In the genomic region with DNA sequence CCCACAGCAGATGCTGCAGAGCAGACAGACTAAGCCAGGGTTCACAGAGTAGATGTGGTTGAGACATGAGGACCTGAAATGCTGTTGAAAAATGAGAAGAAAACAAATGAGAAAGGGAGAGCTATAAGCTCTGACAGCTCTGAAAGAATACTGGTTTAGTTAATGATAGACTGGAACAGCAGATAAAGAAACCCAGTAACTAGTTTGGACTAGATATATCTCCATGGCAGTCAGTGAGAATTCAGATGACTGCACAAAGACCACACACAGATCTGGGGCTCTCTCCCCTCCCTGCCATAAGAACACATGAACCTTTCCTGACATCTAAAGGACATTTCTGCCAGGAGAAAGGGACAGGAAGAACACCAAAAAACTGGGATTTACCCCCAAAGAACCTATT, we compare ENCODE assay signal across 28 cellular contexts. TPM values are rescaled to one million over a fixed set of nuclear protein-coding genes. Genes with fewer than 3 reads are reported as not detected.
A peak's percentile ranks its signal among the peaks of the same experiment; 100 is the strongest.
DNase-seq lines count a peak whose midpoint lies in the region; ATAC-seq and TF ChIP-seq lines count a peak whose summit lies in the region.
"Had no signal": no experiment of that assay in that cellular context is flagged by ENCODE, and none has a peak within 500 bp of the region (broad histone marks: within the 10 kb centered on the region; RNA-seq: fewer than 3 reads in every experiment).

No MANE protein-coding gene starts in this region.

- H3K4me3 ChIP-seq in CD4-positive, CD25-positive, alpha-beta regulatory T cell (ENCODE audit: low read depth, low read length), result no peak overlapping the region
- H3K4me3 ChIP-seq: GM23248, SJSA1 had no signal

- H3K36me3 ChIP-seq in CD4-positive, CD25-positive, alpha-beta regulatory T cell (ENCODE audit: control insufficient read depth, insufficient read depth, low read length), result no peaks in the 10 kb centered on the region
- H3K36me3 ChIP-seq: BE2C, SJSA1 had no signal

- H3K4me3 Mint-ChIP-seq in CD4-positive, CD25-positive, alpha-beta regulatory T cell, result no peak overlapping the region
- H3K4me3 Mint-ChIP-seq in glutamatergic neuron (ENCODE audit: unreplicated experiment), result no peak overlapping the region
- H3K4me3 Mint-ChIP-seq: CD14-positive monocyte, H9, HFFc6, T-cell had no signal

- DNase-seq in DMS53 (lab: John Stamatoyannopoulos, UW) (peak; percentile 8), DMS53 treated with DMSO at 0.1 percent for 48 hours (lab: John Stamatoyannopoulos, UW; ENCODE audit: unreplicated experiment) (no peak), NCI-H69 (lab: John Stamatoyannopoulos, UW) (peak; percentile 71), glutamatergic neuron (no peak), mucosa of gallbladder (ENCODE audit: low spot score) (no peak)
- DNase-seq in CD4-positive, CD25-positive, alpha-beta regulatory T cell, result no peak
- no peak for DNase-seq in effector CD4-positive, alpha-beta T cell
- DNase-seq: 8988T, ACHN, BE2C, DMS79, GF-D8, GM23248, H9, HFFc6, Kasumi-1, MV-4-11, NCI-H1694, NCI-H2029 treated with DMSO at 0.1 percent for 48 hours, PC-3, T-cell had no signal

- no peak overlapping the region for H3K27ac ChIP-seq in CD4-positive, CD25-positive, alpha-beta regulatory T cell (ENCODE audit: insufficient read depth, low read length, poor library complexity, severe bottlenecking)
- H3K27ac ChIP-seq: GM23248, SJSA1 had no signal

- H3K4me1 ChIP-seq in CD4-positive, CD25-positive, alpha-beta regulatory T cell (ENCODE audit: control insufficient read depth, insufficient read depth, low read length, poor library complexity, severe bottlenecking), result no peaks in the 10 kb centered on the region
- H3K4me1 ChIP-seq: SJSA1 had no signal

- peak overlapping the region in 2 of 3 donors; percentile 15 to 37 for H3K27ac Mint-ChIP-seq in CD4-positive, CD25-positive, alpha-beta regulatory T cell
- peak overlapping the region; percentile 39 for H3K27ac Mint-ChIP-seq in glutamatergic neuron (ENCODE audit: unreplicated experiment)
- H3K27ac Mint-ChIP-seq: CD14-positive monocyte, HFFc6, T-cell had no signal

- no peaks in the 10 kb centered on the region for H3K36me3 Mint-ChIP-seq in CD4-positive, CD25-positive, alpha-beta regulatory T cell
- H3K36me3 Mint-ChIP-seq in glutamatergic neuron (ENCODE audit: unreplicated experiment), result no peaks in the 10 kb centered on the region
- H3K36me3 Mint-ChIP-seq: CD14-positive monocyte, T-cell had no signal

- H3K27me3 ChIP-seq in CD4-positive, CD25-positive, alpha-beta regulatory T cell (ENCODE audit: control insufficient read depth, insufficient read depth, low read length), result no peaks in the 10 kb centered on the region
- H3K27me3 ChIP-seq: BE2C, SJSA1 had no signal

- no peaks in the 10 kb centered on the region for H3K9me3 Mint-ChIP-seq in CD4-positive, CD25-positive, alpha-beta regulatory T cell
- H3K9me3 Mint-ChIP-seq in glutamatergic neuron (ENCODE audit: unreplicated experiment), result no peaks in the 10 kb centered on the region
- H3K9me3 Mint-ChIP-seq: H9, HFFc6, T-cell had no signal

- ATAC-seq in CD4-positive, CD25-positive, alpha-beta regulatory T cell (ENCODE audit: low read depth in 2 of 2), result no peak
- no peak for ATAC-seq in GM18511 (IDR thresholded peaks at IDR 0.05; ENCODE audit: unreplicated experiment)
- ATAC-seq: HepG2, PC-3, T-cell had no signal

- H3K27me3 Mint-ChIP-seq in CD4-positive, CD25-positive, alpha-beta regulatory T cell, result no peaks in the 10 kb centered on the region
- H3K27me3 Mint-ChIP-seq in glutamatergic neuron (ENCODE audit: unreplicated experiment), result no peaks in the 10 kb centered on the region
- H3K27me3 Mint-ChIP-seq: T-cell had no signal

- H3K9me3 ChIP-seq in CD4-positive, CD25-positive, alpha-beta regulatory T cell (ENCODE audit: control insufficient read depth in 2 of 2, low read length in 2 of 2), result no peaks in the 10 kb centered on the region
- H3K9me3 ChIP-seq: BE2C, SJSA1 had no signal

- no peak for TF ChIP-seq CTCF in glutamatergic neuron (IDR thresholded peaks at IDR 0.05; ENCODE audit: partially characterized antibody, unreplicated experiment)

- no peaks in the 10 kb centered on the region for H3K4me1 Mint-ChIP-seq in CD4-positive, CD25-positive, alpha-beta regulatory T cell
- H3K4me1 Mint-ChIP-seq in glutamatergic neuron (ENCODE audit: low read depth, unreplicated experiment), result peaks cover 25% of the 10 kb centered on the region
- H3K4me1 Mint-ChIP-seq: CD14-positive monocyte, H9, T-cell had no signal

RNA-seq across cellular contexts. Expression of a gene that starts 8.2 kb away (rescaled TPM):
- total RNA-seq in CD4-positive, CD25-positive, alpha-beta regulatory T cell, result not detected
- not detected for polyA plus RNA-seq in CD4-positive, CD25-positive, alpha-beta regulatory T cell
- total RNA-seq in glutamatergic neuron (ENCODE audit: unreplicated experiment) (not detected), mucosa of gallbladder (not detected)
- total RNA-seq: GM23248; H9; HepG2; HFFc6; HT1080; MCF 10A; PC-3; SJSA1; T-cell; T-helper 2 cell treated with Interferon-gamma antibody and Interleukin-4, amounts not matched to agents 100 ng/mL and 5 ng/mL, for 36 hours had no signal
- polyA plus RNA-seq: CD14-positive monocyte, GM23248, HepG2 had no signal

Comparison
In these comparisons a context has a peak if more than half of its experiments do, and no peak if none do; other contexts are left out.
1. DNase-seq: peak in DMS53 (single experiment) and NCI-H69 (single experiment); none in DMS53 treated with DMSO at 0.1 percent for 48 hours (single experiment), CD4-positive, CD25-positive, alpha-beta regulatory T cell (0 of 3), glutamatergic neuron (single experiment), effector CD4-positive, alpha-beta T cell (single experiment) and mucosa of gallbladder (single experiment).